In the genomic region with DNA sequence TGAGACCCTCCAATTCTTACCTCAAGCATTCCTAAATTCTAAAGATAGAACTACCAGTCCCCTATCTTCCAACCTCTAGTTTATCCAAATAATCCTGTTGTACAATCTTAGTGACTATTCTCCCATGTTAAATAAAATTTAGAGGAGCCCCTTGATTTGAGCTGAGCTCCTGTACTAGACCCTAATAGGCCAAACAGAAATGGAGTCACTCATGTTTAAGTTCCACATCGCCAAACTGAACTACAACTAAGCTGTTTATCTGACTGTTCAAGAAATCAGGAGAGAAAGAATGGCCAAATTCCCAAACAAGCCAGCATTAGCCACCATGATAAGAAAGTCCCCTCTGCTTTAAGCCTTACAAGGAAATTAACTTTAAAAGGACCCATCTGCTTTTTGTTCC, we compare ENCODE assay signal across 31 cellular contexts.
"Had no signal": no experiment of that assay in that cellular context is flagged by ENCODE, and none has a peak within 500 bp of the region (broad histone marks: within the 10 kb centered on the region; RNA-seq: fewer than 3 reads in every experiment).

No MANE protein-coding gene starts in this region.

- H3K4me1 Mint-ChIP-seq: activated B cell treated with CpG ODN at 0.5 μM for 24 hours; activated naive CD4-positive, alpha-beta T cell treated with anti-CD3 and anti-CD28 coated beads, Interleukin-2, amount 50 U/mL, for 24 hours; activated naive CD8-positive, alpha-beta T cell treated with anti-CD3 and anti-CD28 coated beads, Interleukin-2, amount 10 ng/mL, durations not matched to agents 7 days and 5 days; activated T-helper 17 cell treated with anti-CD3 and anti-CD28 coated beads, Interleukin-2, amount 50 U/mL, for 72 hours had no signal

- H3K4me1 ChIP-seq: ascending aorta, esophagus muscularis mucosa, foreskin keratinocyte, gastrocnemius medialis had no signal

- H3K36me3 Mint-ChIP-seq: activated naive CD4-positive, alpha-beta T cell treated with anti-CD3 and anti-CD28 coated beads, Interleukin-2, amount 50 U/mL, for 24 hours; activated naive CD8-positive, alpha-beta T cell treated with anti-CD3 and anti-CD28 coated beads, Interleukin-2, amount 10 ng/mL, durations not matched to agents 7 days and 5 days; brain had no signal

- H3K27me3 Mint-ChIP-seq: activated B cell treated with CpG ODN at 0.5 μM for 24 hours, brain had no signal

- ATAC-seq: activated CD4-positive, CD25-positive, alpha-beta regulatory T cell treated with anti-CD3 and anti-CD28 coated beads, Interleukin-2, amount 50 U/mL, for 24 hours; activated CD8-positive, alpha-beta T cell treated with anti-CD3 and anti-CD28 coated beads for 36 hours; activated T-cell treated with anti-CD3 and anti-CD28 coated beads, Interleukin-2, amount 50 U/mL, for 4 hours; activated T-helper 17 cell treated with anti-CD3 and anti-CD28 coated beads, Interleukin-2, amount 50 U/mL, for 72 hours; effector memory CD8-positive, alpha-beta T cell; foreskin keratinocyte; gastrocnemius medialis; heart left ventricle; T-helper 17 cell had no signal

- DNase-seq: activated B cell treated with CpG ODN at 0.5 μM for 24 hours; activated CD4-positive, alpha-beta T cell treated with anti-CD3 and anti-CD28 coated beads for 48 hours; activated CD4-positive, alpha-beta T cell treated with anti-CD3 and anti-CD28 coated beads, Interleukin-2, amount 50 U/mL, for 1 hour; activated CD4-positive, alpha-beta T cell treated with anti-CD3 and anti-CD28 coated beads, Interleukin-2, amount 50 U/mL, for 48 hours; activated CD8-positive, alpha-beta memory T cell treated with anti-CD3 and anti-CD28 coated beads for 24 hours; activated CD8-positive, alpha-beta T cell treated with anti-CD3 and anti-CD28 coated beads for 36 hours; activated effector memory CD4-positive, alpha-beta T cell treated with Interleukin-2 at 50 U/mL for 16 hours; activated naive CD4-positive, alpha-beta T cell treated with anti-CD3 and anti-CD28 coated beads for 36 hours; activated naive CD8-positive, alpha-beta T cell treated with anti-CD3 and anti-CD28 coated beads, Interleukin-2, amount 10 ng/mL, durations not matched to agents 7 days and 5 days; activated T-cell treated with anti-CD3 and anti-CD28 coated beads, Interleukin-2, amount 50 U/mL, for 4 hours; caudate nucleus; cortex of kidney; dermis blood vessel endothelial cell; effector CD4-positive, alpha-beta T cell; effector memory CD8-positive, alpha-beta T cell; erythroblast; foreskin keratinocyte; gastrocnemius medialis; glutamatergic neuron; heart left ventricle; T-helper 1 cell; T-helper 17 cell; T1000 had no signal

- H3K27ac Mint-ChIP-seq: activated B cell treated with CpG ODN at 0.5 μM for 24 hours; activated CD8-positive, alpha-beta T cell treated with anti-CD3 and anti-CD28 coated beads for 36 hours; activated naive CD4-positive, alpha-beta T cell treated with anti-CD3 and anti-CD28 coated beads for 36 hours; activated naive CD4-positive, alpha-beta T cell treated with anti-CD3 and anti-CD28 coated beads, Interleukin-2, amount 50 U/mL, for 24 hours; activated naive CD8-positive, alpha-beta T cell treated with anti-CD3 and anti-CD28 coated beads, Interleukin-2, amount 10 ng/mL, durations not matched to agents 7 days and 5 days; activated T-helper 17 cell treated with anti-CD3 and anti-CD28 coated beads, Interleukin-2, amount 50 U/mL, for 72 hours; effector memory CD8-positive, alpha-beta T cell; T-helper 17 cell; T-helper 2 cell treated with Interferon-gamma antibody and Interleukin-4, amounts not matched to agents 5 μg/mL and 100 μg/mL, for 36 hours had no signal

- H3K9me3 ChIP-seq: ascending aorta, esophagus muscularis mucosa, gastrocnemius medialis, heart left ventricle had no signal

- H3K36me3 ChIP-seq: ascending aorta, esophagus muscularis mucosa, gastrocnemius medialis, heart left ventricle had no signal

- H3K4me3 ChIP-seq: ascending aorta, esophagus muscularis mucosa, gastrocnemius medialis, heart left ventricle had no signal

- H3K27ac ChIP-seq: ascending aorta, esophagus muscularis mucosa, foreskin keratinocyte, gastrocnemius medialis, heart left ventricle, VCaP had no signal

- H3K9me3 Mint-ChIP-seq: activated B cell treated with CpG ODN at 0.5 μM for 24 hours; activated CD8-positive, alpha-beta T cell treated with anti-CD3 and anti-CD28 coated beads for 36 hours; activated naive CD4-positive, alpha-beta T cell treated with anti-CD3 and anti-CD28 coated beads for 36 hours; activated naive CD4-positive, alpha-beta T cell treated with anti-CD3 and anti-CD28 coated beads, Interleukin-2, amount 50 U/mL, for 24 hours; activated naive CD8-positive, alpha-beta T cell treated with anti-CD3 and anti-CD28 coated beads, Interleukin-2, amount 10 ng/mL, durations not matched to agents 7 days and 5 days; activated T-cell treated with anti-CD3 and anti-CD28 coated beads, Interleukin-2, amount 50 U/mL, for 4 hours; activated T-helper 17 cell treated with anti-CD3 and anti-CD28 coated beads, Interleukin-2, amount 50 U/mL, for 72 hours; brain; effector memory CD8-positive, alpha-beta T cell; T-helper 2 cell treated with Interferon-gamma antibody and Interleukin-4, amounts not matched to agents 5 μg/mL and 100 μg/mL, for 36 hours had no signal

- H3K4me3 Mint-ChIP-seq: activated B cell treated with CpG ODN at 0.5 μM for 24 hours; activated CD8-positive, alpha-beta T cell treated with anti-CD3 and anti-CD28 coated beads for 36 hours; activated naive CD4-positive, alpha-beta T cell treated with anti-CD3 and anti-CD28 coated beads for 36 hours; activated naive CD4-positive, alpha-beta T cell treated with anti-CD3 and anti-CD28 coated beads, Interleukin-2, amount 50 U/mL, for 24 hours; activated naive CD8-positive, alpha-beta T cell treated with anti-CD3 and anti-CD28 coated beads, Interleukin-2, amount 10 ng/mL, durations not matched to agents 7 days and 5 days; activated T-cell treated with anti-CD3 and anti-CD28 coated beads, Interleukin-2, amount 50 U/mL, for 4 hours; activated T-helper 17 cell treated with anti-CD3 and anti-CD28 coated beads, Interleukin-2, amount 50 U/mL, for 72 hours; brain; effector memory CD8-positive, alpha-beta T cell; T-helper 17 cell; T-helper 2 cell treated with Interferon-gamma antibody and Interleukin-4, amounts not matched to agents 5 μg/mL and 100 μg/mL, for 36 hours had no signal

- H3K27me3 ChIP-seq: ascending aorta, esophagus muscularis mucosa, foreskin keratinocyte, gastrocnemius medialis, heart left ventricle had no signal
